In the genomic region with DNA sequence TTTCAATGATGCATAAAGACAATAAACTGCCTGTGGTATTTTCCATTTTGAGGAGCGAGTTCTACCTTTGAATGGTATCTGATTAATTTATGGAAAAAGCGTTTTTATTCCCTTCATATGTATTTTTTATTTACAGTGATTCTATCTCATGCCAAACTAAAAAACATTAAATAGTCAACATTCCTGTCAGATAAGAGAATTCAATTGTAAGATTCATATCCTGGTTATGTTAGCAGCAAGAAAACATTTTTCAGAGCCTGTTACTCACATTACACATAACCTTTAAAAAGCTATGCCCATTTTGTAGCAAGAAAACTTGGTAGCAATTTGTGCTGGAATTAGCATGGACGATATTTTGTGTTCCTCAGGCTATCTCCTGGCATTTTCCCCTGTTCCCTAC, we compare ENCODE assay signal across 2 cellular contexts.
TF ChIP-seq lines count a peak whose summit lies in the region.

No MANE protein-coding gene starts in this region.

TF ChIP-seq in SK-N-SH treated with all-trans-retinoic acid at 6 μM for 48 hours, 23 proteins besides CTCF, POLR2A, EP300 and RAD21 (continued from another document):
- TF ChIP-seq, protein P1, sequence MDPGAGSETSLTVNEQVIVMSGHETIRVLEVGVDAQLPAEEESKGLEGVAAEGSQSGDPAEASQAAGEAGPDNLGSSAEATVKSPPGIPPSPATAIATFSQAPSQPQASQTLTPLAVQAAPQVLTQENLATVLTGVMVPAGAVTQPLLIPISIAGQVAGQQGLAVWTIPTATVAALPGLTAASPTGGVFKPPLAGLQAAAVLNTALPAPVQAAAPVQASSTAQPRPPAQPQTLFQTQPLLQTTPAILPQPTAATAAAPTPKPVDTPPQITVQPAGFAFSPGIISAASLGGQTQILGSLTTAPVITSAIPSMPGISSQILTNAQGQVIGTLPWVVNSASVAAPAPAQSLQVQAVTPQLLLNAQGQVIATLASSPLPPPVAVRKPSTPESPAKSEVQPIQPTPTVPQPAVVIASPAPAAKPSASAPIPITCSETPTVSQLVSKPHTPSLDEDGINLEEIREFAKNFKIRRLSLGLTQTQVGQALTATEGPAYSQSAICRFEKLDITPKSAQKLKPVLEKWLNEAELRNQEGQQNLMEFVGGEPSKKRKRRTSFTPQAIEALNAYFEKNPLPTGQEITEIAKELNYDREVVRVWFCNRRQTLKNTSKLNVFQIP (CRISPR knock-in tag; IDR thresholded peaks at IDR 0.05; ENCODE audit: borderline replicate concordance, low read depth): no peak
- TF ChIP-seq ISL1 (CRISPR knock-in tag; IDR thresholded peaks at IDR 0.05): no peak
- no peak for TF ChIP-seq RARB (CRISPR knock-in tag; IDR thresholded peaks at IDR 0.05)
- no peak for TF ChIP-seq TCF4 (CRISPR knock-in tag; IDR thresholded peaks at IDR 0.05; ENCODE audit: borderline replicate concordance)
- TF ChIP-seq ZC3H10 (CRISPR knock-in tag; IDR thresholded peaks at IDR 0.05): no peak
- no peak for TF ChIP-seq ZNF70 (CRISPR knock-in tag; IDR thresholded peaks at IDR 0.05)
- no peak for TF ChIP-seq ARNTL (CRISPR knock-in tag; IDR thresholded peaks at IDR 0.05; ENCODE audit: borderline replicate concordance, low read depth)
- no peak for TF ChIP-seq BACH2 (CRISPR knock-in tag; IDR thresholded peaks at IDR 0.05; ENCODE audit: borderline replicate concordance)
- no peak for TF ChIP-seq GLIS3 (CRISPR knock-in tag; IDR thresholded peaks at IDR 0.05)
- no peak for TF ChIP-seq ZNF565 (CRISPR knock-in tag; conservative IDR thresholded peaks at IDR 0.05; ENCODE audit: low read depth)
- TF ChIP-seq, protein P2, sequence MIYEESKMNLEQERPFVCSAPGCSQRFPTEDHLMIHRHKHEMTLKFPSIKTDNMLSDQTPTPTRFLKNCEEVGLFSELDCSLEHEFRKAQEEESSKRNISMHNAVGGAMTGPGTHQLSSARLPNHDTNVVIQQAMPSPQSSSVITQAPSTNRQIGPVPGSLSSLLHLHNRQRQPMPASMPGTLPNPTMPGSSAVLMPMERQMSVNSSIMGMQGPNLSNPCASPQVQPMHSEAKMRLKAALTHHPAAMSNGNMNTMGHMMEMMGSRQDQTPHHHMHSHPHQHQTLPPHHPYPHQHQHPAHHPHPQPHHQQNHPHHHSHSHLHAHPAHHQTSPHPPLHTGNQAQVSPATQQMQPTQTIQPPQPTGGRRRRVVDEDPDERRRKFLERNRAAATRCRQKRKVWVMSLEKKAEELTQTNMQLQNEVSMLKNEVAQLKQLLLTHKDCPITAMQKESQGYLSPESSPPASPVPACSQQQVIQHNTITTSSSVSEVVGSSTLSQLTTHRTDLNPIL (CRISPR knock-in tag; IDR thresholded peaks at IDR 0.05; ENCODE audit: low read depth): no peak
- TF ChIP-seq OSR1 (CRISPR knock-in tag; IDR thresholded peaks at IDR 0.05): no peak
- TF ChIP-seq, protein P3, sequence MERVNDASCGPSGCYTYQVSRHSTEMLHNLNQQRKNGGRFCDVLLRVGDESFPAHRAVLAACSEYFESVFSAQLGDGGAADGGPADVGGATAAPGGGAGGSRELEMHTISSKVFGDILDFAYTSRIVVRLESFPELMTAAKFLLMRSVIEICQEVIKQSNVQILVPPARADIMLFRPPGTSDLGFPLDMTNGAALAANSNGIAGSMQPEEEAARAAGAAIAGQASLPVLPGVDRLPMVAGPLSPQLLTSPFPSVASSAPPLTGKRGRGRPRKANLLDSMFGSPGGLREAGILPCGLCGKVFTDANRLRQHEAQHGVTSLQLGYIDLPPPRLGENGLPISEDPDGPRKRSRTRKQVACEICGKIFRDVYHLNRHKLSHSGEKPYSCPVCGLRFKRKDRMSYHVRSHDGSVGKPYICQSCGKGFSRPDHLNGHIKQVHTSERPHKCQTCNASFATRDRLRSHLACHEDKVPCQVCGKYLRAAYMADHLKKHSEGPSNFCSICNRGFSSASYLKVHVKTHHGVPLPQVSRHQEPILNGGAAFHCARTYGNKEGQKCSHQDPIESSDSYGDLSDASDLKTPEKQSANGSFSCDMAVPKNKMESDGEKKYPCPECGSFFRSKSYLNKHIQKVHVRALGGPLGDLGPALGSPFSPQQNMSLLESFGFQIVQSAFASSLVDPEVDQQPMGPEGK (CRISPR knock-in tag; IDR thresholded peaks at IDR 0.05; ENCODE audit: borderline replicate concordance): no peak
- TF ChIP-seq ZFP3 (CRISPR knock-in tag; IDR thresholded peaks at IDR 0.05): no peak

TF ChIP-seq in SK-N-SH, 30 proteins besides CTCF, POLR2A, EP300 and RAD21 (continued from another document):
- TF ChIP-seq, protein P4, sequence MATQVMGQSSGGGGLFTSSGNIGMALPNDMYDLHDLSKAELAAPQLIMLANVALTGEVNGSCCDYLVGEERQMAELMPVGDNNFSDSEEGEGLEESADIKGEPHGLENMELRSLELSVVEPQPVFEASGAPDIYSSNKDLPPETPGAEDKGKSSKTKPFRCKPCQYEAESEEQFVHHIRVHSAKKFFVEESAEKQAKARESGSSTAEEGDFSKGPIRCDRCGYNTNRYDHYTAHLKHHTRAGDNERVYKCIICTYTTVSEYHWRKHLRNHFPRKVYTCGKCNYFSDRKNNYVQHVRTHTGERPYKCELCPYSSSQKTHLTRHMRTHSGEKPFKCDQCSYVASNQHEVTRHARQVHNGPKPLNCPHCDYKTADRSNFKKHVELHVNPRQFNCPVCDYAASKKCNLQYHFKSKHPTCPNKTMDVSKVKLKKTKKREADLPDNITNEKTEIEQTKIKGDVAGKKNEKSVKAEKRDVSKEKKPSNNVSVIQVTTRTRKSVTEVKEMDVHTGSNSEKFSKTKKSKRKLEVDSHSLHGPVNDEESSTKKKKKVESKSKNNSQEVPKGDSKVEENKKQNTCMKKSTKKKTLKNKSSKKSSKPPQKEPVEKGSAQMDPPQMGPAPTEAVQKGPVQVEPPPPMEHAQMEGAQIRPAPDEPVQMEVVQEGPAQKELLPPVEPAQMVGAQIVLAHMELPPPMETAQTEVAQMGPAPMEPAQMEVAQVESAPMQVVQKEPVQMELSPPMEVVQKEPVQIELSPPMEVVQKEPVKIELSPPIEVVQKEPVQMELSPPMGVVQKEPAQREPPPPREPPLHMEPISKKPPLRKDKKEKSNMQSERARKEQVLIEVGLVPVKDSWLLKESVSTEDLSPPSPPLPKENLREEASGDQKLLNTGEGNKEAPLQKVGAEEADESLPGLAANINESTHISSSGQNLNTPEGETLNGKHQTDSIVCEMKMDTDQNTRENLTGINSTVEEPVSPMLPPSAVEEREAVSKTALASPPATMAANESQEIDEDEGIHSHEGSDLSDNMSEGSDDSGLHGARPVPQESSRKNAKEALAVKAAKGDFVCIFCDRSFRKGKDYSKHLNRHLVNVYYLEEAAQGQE (IDR thresholded peaks at IDR 0.05; ENCODE audit: low read depth, low read length): no peak
- no peak for TF ChIP-seq FOSL2 (IDR thresholded peaks at IDR 0.05; ENCODE audit: borderline replicate concordance, low read depth)
